In genomic region chr14:99447739-99448138, GRCh38 we compare ENCODE assay signal across 17 cellular contexts.
"Had no signal": no experiment of that assay in that cellular context is flagged by ENCODE, and none has a peak within 500 bp of the region (broad histone marks: within the 10 kb centered on the region; RNA-seq: fewer than 3 reads in every experiment).

No MANE protein-coding gene starts in this region.

- H3K27ac ChIP-seq: hepatocyte, parathyroid adenoma had no signal

- H3K4me1 ChIP-seq: parathyroid adenoma had no signal

- H3K4me3 ChIP-seq: hepatocyte had no signal

- ATAC-seq: activated CD8-positive, alpha-beta T cell treated with anti-CD3 and anti-CD28 coated beads, Interleukin-2, amount 10 ng/mL, durations not matched to agents 7 days and 5 days; activated T-helper 17 cell treated with anti-CD3 and anti-CD28 coated beads, Interleukin-2, amount 50 U/mL, for 72 hours; right cardiac atrium had no signal

- H3K9ac ChIP-seq: parathyroid adenoma had no signal

- H3K27me3 ChIP-seq: hepatocyte had no signal

- DNase-seq: activated CD4-positive, alpha-beta T cell treated with anti-CD3 and anti-CD28 coated beads, Interleukin-2, amount 10 ng/mL, durations not matched to agents 24 days and 14 days; activated CD4-positive, CD25-positive, alpha-beta regulatory T cell; activated CD8-positive, alpha-beta T cell treated with anti-CD3 and anti-CD28 coated beads, Interleukin-2, amount 10 ng/mL, durations not matched to agents 7 days and 5 days; activated naive CD8-positive, alpha-beta T cell treated with anti-CD3 and anti-CD28 coated beads for 36 hours; amniotic stem cell; cortex of kidney; glutamatergic neuron; midbrain; nephron progenitor cell; nucleus accumbens; right cardiac atrium; stimulated activated CD4-positive, alpha-beta T cell treated with anti-CD3 and anti-CD28 coated beads, Interleukin-4, amount 100 ng/mL, for 24 hours; stimulated activated naive CD4-positive, alpha-beta T cell treated with Interleukin-2 at 50 U/mL for 16 hours; T-helper 9 cell had no signal
